In genomic region chr17:58289869-58290268, GRCh38 we compare ENCODE assay signal across 26 cellular contexts. TPM values are rescaled to one million over a fixed set of nuclear protein-coding genes. Genes with fewer than 3 reads are reported as not detected.
A peak's percentile ranks its signal among the peaks of the same experiment; 100 is the strongest.
DNase-seq lines count a peak whose midpoint lies in the region; ATAC-seq, FAIRE-seq and TF ChIP-seq lines count a peak whose summit lies in the region.
"Had no signal": no experiment of that assay in that cellular context is flagged by ENCODE, and none has a peak within 500 bp of the region (broad histone marks: within the 10 kb centered on the region; RNA-seq: fewer than 3 reads in every experiment).

No MANE protein-coding gene starts in this region.

- TF ChIP-seq CTCF in K562 (IDR thresholded peaks at IDR 0.05 in 2 of 3, conservative IDR thresholded peaks at IDR 0.05 in 1 of 3; ENCODE audit: insufficient read depth in 2 of 3, low read depth in 1 of 3, low read length in 3 of 3) (no peak), type B pancreatic cell (conservative IDR thresholded peaks at IDR 0.05) (no peak), hepatocyte (IDR thresholded peaks at IDR 0.05; ENCODE audit: poor library complexity) (no peak), endothelial cell (IDR thresholded peaks at IDR 0.05; ENCODE audit: unreplicated experiment) (no peak)

- H3K27me3 ChIP-seq in K562 (ENCODE audit: control insufficient read depth in 2 of 2, insufficient read depth in 2 of 2, low read length in 2 of 2) (no peaks in the 10 kb centered on the region), hepatocyte (peaks cover 9% of the 10 kb centered on the region)
- H3K27me3 ChIP-seq: SJCRH30 had no signal

- no peaks in the 10 kb centered on the region for H3K79me2 ChIP-seq in K562 (ENCODE audit: control insufficient read depth, insufficient read depth, low read length)
- no peaks in the 10 kb centered on the region for H3K79me2 ChIP-seq in hepatocyte

- H3K27me3 Mint-ChIP-seq in activated CD8-positive, alpha-beta memory T cell treated with anti-CD3 and anti-CD28 coated beads, Interleukin-2, amount 10 ng/mL, durations not matched to agents 7 days and 5 days, result peaks cover 52% of the 10 kb centered on the region
- H3K27me3 Mint-ChIP-seq in type B pancreatic cell (peaks cover 42% of the 10 kb centered on the region), endothelial cell (ENCODE audit: unreplicated experiment) (no peaks in the 10 kb centered on the region)

- H3K9me2 ChIP-seq in hepatocyte (replicated peaks; ENCODE audit: insufficient read depth), result no peaks in the 10 kb centered on the region

- H3K27ac Mint-ChIP-seq in activated CD8-positive, alpha-beta memory T cell treated with anti-CD3 and anti-CD28 coated beads, Interleukin-2, amount 10 ng/mL, durations not matched to agents 7 days and 5 days, result no peak overlapping the region
- H3K27ac Mint-ChIP-seq in type B pancreatic cell (peak overlapping the region; percentile 47), endothelial cell (ENCODE audit: unreplicated experiment) (no peak overlapping the region)
- H3K27ac Mint-ChIP-seq: activated T-helper 17 cell treated with anti-CD3 and anti-CD28 coated beads, Interleukin-2, amount 50 U/mL, for 72 hours; CD4-positive, alpha-beta memory T cell; neural progenitor cell; stimulated activated naive B cell treated with anti-CD40 and anti-IgM and Interleukin-4, amounts not matched to agents 10 μg/mL and 1 μg/mL and 100 μg/mL, for 72 hours had no signal

- H2AFZ ChIP-seq in K562 (ENCODE audit: low read depth, low read length) (no peak overlapping the region), hepatocyte (no peak overlapping the region)
- H2AFZ ChIP-seq: neural progenitor cell had no signal

- H3K9me1 ChIP-seq in K562 (ENCODE audit: control insufficient read depth, insufficient read depth, low read length), result no peaks in the 10 kb centered on the region

- TF ChIP-seq EP300 in K562 (IDR thresholded peaks at IDR 0.05; ENCODE audit: low read length), result peak; percentile 74

- no peak for ATAC-seq in activated CD8-positive, alpha-beta memory T cell treated with anti-CD3 and anti-CD28 coated beads, Interleukin-2, amount 10 ng/mL, durations not matched to agents 7 days and 5 days
- ATAC-seq in K562, result peak; percentile 67
- ATAC-seq: activated CD4-positive, CD25-positive, alpha-beta regulatory T cell treated with anti-CD3 and anti-CD28 coated beads, Interleukin-2, amount 50 U/mL, for 24 hours; activated T-helper 17 cell treated with anti-CD3 and anti-CD28 coated beads, Interleukin-2, amount 50 U/mL, for 72 hours; left lung; stimulated activated naive B cell treated with anti-CD40 and anti-IgM and Interleukin-4, amounts not matched to agents 10 μg/mL and 1 μg/mL and 100 μg/mL, for 72 hours had no signal

- intact Hi-C loops in K562 (cut with micrococcal nuclease), result no loop called here

- H3K36me3 Mint-ChIP-seq in activated CD8-positive, alpha-beta memory T cell treated with anti-CD3 and anti-CD28 coated beads, Interleukin-2, amount 10 ng/mL, durations not matched to agents 7 days and 5 days, result no peaks in the 10 kb centered on the region
- H3K36me3 Mint-ChIP-seq in type B pancreatic cell (no peaks in the 10 kb centered on the region), endothelial cell (ENCODE audit: low read depth, unreplicated experiment) (no peaks in the 10 kb centered on the region)
- H3K36me3 Mint-ChIP-seq: CD4-positive, alpha-beta memory T cell; neural progenitor cell; stimulated activated naive B cell treated with anti-CD40 and anti-IgM and Interleukin-4, amounts not matched to agents 10 μg/mL and 1 μg/mL and 100 μg/mL, for 72 hours had no signal

- WGBS in K562 (ENCODE audit: insufficient coverage, low coverage, missing lambda C conversion rate), result 3% methylated on average over 2 of the region's 2 CpGs
- WGBS in hepatocyte (ENCODE audit: low lambda C conversion rate, missing lambda C conversion rate), result 86% methylated on average over 2 of the region's 2 CpGs

- POLR2A ChIA-PET in K562 (lab: Yijun Ruan, JAX), result no interaction called here

- TF ChIP-seq RAD21 in K562 (CRISPR knock-in tag; conservative IDR thresholded peaks at IDR 0.05 in 1 of 2, IDR thresholded peaks at IDR 0.05 in 1 of 2), result no peak

- H3K27ac ChIP-seq in K562 (ENCODE audit: extremely low read depth, low read depth, low read length) (no peak overlapping the region), hepatocyte (no peak overlapping the region)
- H3K27ac ChIP-seq: cardiac muscle cell, esophagus squamous epithelium, left lung, neural progenitor cell, SJCRH30, tibial artery had no signal

- H4K20me1 ChIP-seq in K562 (replicated peaks; ENCODE audit: control insufficient read depth, insufficient read depth, low read length) (no peaks in the 10 kb centered on the region), hepatocyte (ENCODE audit: insufficient read depth, poor library complexity, severe bottlenecking) (no peaks in the 10 kb centered on the region)

- peak; percentile 9 for DNase-seq in activated CD8-positive, alpha-beta memory T cell treated with anti-CD3 and anti-CD28 coated beads, Interleukin-2, amount 10 ng/mL, durations not matched to agents 7 days and 5 days
- DNase-seq in activated CD8-positive, alpha-beta memory T cell treated with anti-CD3 and anti-CD28 coated beads, Interleukin-2, amount 50 U/mL, for 48 hours, result no peak
- DNase-seq in NCI-H226 (peak; percentile 39), K562 (ENCODE audit: extremely low read depth in 1 of 4, low spot score in 3 of 4) (peak in 2 of 4 experiments; percentile 57 to 86), type B pancreatic cell (ENCODE audit: extremely low spot score, unreplicated experiment) (peak; percentile 34), hepatocyte (ENCODE audit: low spot score) (no peak), GM12892 (ENCODE audit: insufficient read length) (no peak), endothelial cell (ENCODE audit: low spot score) (no peak)
- DNase-seq: CD4-positive, alpha-beta memory T cell; esophagus squamous epithelium; left lung; NCI-H1694 treated with DMSO at 0.1 percent for 48 hours; NCI-H524 treated with DMSO at 0.1 percent for 48 hours; retina; SJCRH30; stimulated activated naive B cell treated with anti-CD40 and anti-IgM and Interleukin-4, amounts not matched to agents 10 μg/mL and 1 μg/mL and 100 μg/mL, for 72 hours; T-helper 2 cell; tibial artery had no signal

- in situ Hi-C loops in K562 (cut with MboI), result loop anchor here (25.0 kb wide), 1 partner anchor 722 kb away; no protein-coding TSS in a partner anchor

- H3K4me3 ChIP-seq in K562, result no peak overlapping the region
- H3K4me3 ChIP-seq in hepatocyte, result no peak overlapping the region
- H3K4me3 ChIP-seq: cardiac muscle cell, esophagus squamous epithelium, HAP-1, left lung, neural progenitor cell, SJCRH30, tibial artery had no signal

- BruUV-seq in K562 (replicated peaks; lab: Mats Ljungman, UMichigan), result no TSS peak

- no peaks in the 10 kb centered on the region for H3K36me3 ChIP-seq in K562 (ENCODE audit: control insufficient read depth, insufficient read depth, low read length)
- H3K36me3 ChIP-seq in hepatocyte (replicated peaks; ENCODE audit: insufficient read depth, low read depth), result no peaks in the 10 kb centered on the region
- H3K36me3 ChIP-seq: cardiac muscle cell, esophagus squamous epithelium, HAP-1, left lung, neural progenitor cell, SJCRH30, tibial artery had no signal

- no peaks in the 10 kb centered on the region for H3K9me3 Mint-ChIP-seq in activated CD8-positive, alpha-beta memory T cell treated with anti-CD3 and anti-CD28 coated beads, Interleukin-2, amount 10 ng/mL, durations not matched to agents 7 days and 5 days (ENCODE audit: low read depth)
- H3K9me3 Mint-ChIP-seq in type B pancreatic cell, result no peaks in the 10 kb centered on the region
- H3K9me3 Mint-ChIP-seq in endothelial cell (ENCODE audit: unreplicated experiment), result no peaks in the 10 kb centered on the region
- H3K9me3 Mint-ChIP-seq: activated T-helper 17 cell treated with anti-CD3 and anti-CD28 coated beads, Interleukin-2, amount 50 U/mL, for 72 hours; stimulated activated naive B cell treated with anti-CD40 and anti-IgM and Interleukin-4, amounts not matched to agents 10 μg/mL and 1 μg/mL and 100 μg/mL, for 72 hours had no signal

- FAIRE-seq in K562 (lab: Jason Lieb, UNC) (peak; percentile 95), GM12892 (lab: Jason Lieb, UNC) (no peak)
- FAIRE-seq: GM19239 had no signal

- H3K4me1 ChIP-seq in K562 (replicated peaks in 1 of 2; ENCODE audit: control insufficient read depth in 2 of 2, insufficient read depth in 2 of 2, low read length in 2 of 2) (peaks cover 5 to 18% of the 10 kb centered on the region in 2 experiments; a peak in 3 of 5 replicates), hepatocyte (ENCODE audit: insufficient read depth) (no peaks in the 10 kb centered on the region)
- H3K4me1 ChIP-seq: esophagus squamous epithelium, HAP-1, SJCRH30, tibial artery had no signal

- CTCF ChIA-PET in activated CD8-positive, alpha-beta memory T cell treated with anti-CD3 and anti-CD28 coated beads, Interleukin-2, amount 10 ng/mL, durations not matched to agents 7 days and 5 days (lab: Charles Lee), result interaction anchor here (0.8 kb wide), 1 partner anchor 128 kb away, joined by 3 read pairs; the partner anchor contains the start of gene RNF43
- CTCF ChIA-PET in K562 (lab: Yijun Ruan, JAX; ENCODE audit: low intra/inter-chr PET ratio), result no interaction called here

- no peak overlapping the region for H3K4me3 Mint-ChIP-seq in activated CD8-positive, alpha-beta memory T cell treated with anti-CD3 and anti-CD28 coated beads, Interleukin-2, amount 10 ng/mL, durations not matched to agents 7 days and 5 days
- H3K4me3 Mint-ChIP-seq in type B pancreatic cell (no peak overlapping the region), endothelial cell (ENCODE audit: unreplicated experiment) (no peak overlapping the region)
- H3K4me3 Mint-ChIP-seq: activated T-helper 17 cell treated with anti-CD3 and anti-CD28 coated beads, Interleukin-2, amount 50 U/mL, for 72 hours; CD4-positive, alpha-beta memory T cell; neural progenitor cell; stimulated activated naive B cell treated with anti-CD40 and anti-IgM and Interleukin-4, amounts not matched to agents 10 μg/mL and 1 μg/mL and 100 μg/mL, for 72 hours had no signal

- no peak for TF ChIP-seq POLR2A in K562 (conservative IDR thresholded peaks at IDR 0.05)
- TF ChIP-seq POLR2A in GM12892 (IDR thresholded peaks at IDR 0.05; ENCODE audit: low read depth, low read length), result no peak

- H3K4me2 ChIP-seq in K562 (ENCODE audit: insufficient read depth, low read length) (no peak overlapping the region), hepatocyte (no peak overlapping the region)
- H3K4me2 ChIP-seq: neural progenitor cell had no signal

- H3K9me3 ChIP-seq in K562 (replicated peaks; ENCODE audit: control insufficient read depth, insufficient read depth, low read depth, low read length), result no peaks in the 10 kb centered on the region; the same call in none of the 2 replicates
- H3K9me3 ChIP-seq in hepatocyte (ENCODE audit: low read depth), result no peaks in the 10 kb centered on the region
- H3K9me3 ChIP-seq: esophagus squamous epithelium, HAP-1, left lung, SJCRH30, tibial artery had no signal

- no peaks in the 10 kb centered on the region for H3K4me1 Mint-ChIP-seq in activated CD8-positive, alpha-beta memory T cell treated with anti-CD3 and anti-CD28 coated beads, Interleukin-2, amount 10 ng/mL, durations not matched to agents 7 days and 5 days
- H3K4me1 Mint-ChIP-seq in type B pancreatic cell (ENCODE audit: unreplicated experiment), result no peaks in the 10 kb centered on the region
- peaks cover 4% of the 10 kb centered on the region for H3K4me1 Mint-ChIP-seq in endothelial cell (ENCODE audit: unreplicated experiment)
- H3K4me1 Mint-ChIP-seq: activated T-helper 17 cell treated with anti-CD3 and anti-CD28 coated beads, Interleukin-2, amount 50 U/mL, for 72 hours; CD4-positive, alpha-beta memory T cell; stimulated activated naive B cell treated with anti-CD40 and anti-IgM and Interleukin-4, amounts not matched to agents 10 μg/mL and 1 μg/mL and 100 μg/mL, for 72 hours had no signal

- H3K9ac ChIP-seq in K562 (ENCODE audit: insufficient read depth in 1 of 2, low read depth in 2 of 2, low read length in 2 of 2), result no peak overlapping the region
- H3K9ac ChIP-seq: neural progenitor cell had no signal

RNA-seq across cellular contexts. Expression of gene MPO, which starts 9.1 kb away (rescaled TPM):
- under 1 TPM in 1 of 2 experiments, not detected in 1; 0.09 TPM for total RNA-seq in activated CD8-positive, alpha-beta memory T cell treated with anti-CD3 and anti-CD28 coated beads, Interleukin-2, amount 10 ng/mL, durations not matched to agents 7 days and 5 days
- 0.12 and 0.14 TPM in 2 replicates for total RNA-seq in K562 (2011; cell fraction: chromatin; rRNA removed; ENCODE audit: low replicate concordance)
- total RNA-seq in K562 (2011; cell fraction: nucleolus; rRNA removed), result 0.17 TPM in 1 of 2 replicates, not detected in the other
- total RNA-seq in K562 (2011; cell fraction: nucleoplasm; rRNA removed), result not detected in 2 replicates
- total RNA-seq in K562 (2014; rRNA removed), result not detected in 2 replicates
- not detected in 2 replicates for total RNA-seq in K562 (2014; rRNA removed; fragmentation: Illumina TruSeq; extraction: Trizol)
- total RNA-seq in K562 (2015; rRNA removed; fragmentation: Illumina TruSeq; extraction: Trizol), result not detected in 2 replicates
- 0.47 TPM in 1 of 2 replicates, not detected in the other for total RNA-seq in K562 (2021)
- polyA plus RNA-seq in K562 (2011; rRNA removed), result 0.15 and 0.39 TPM in 2 replicates
- polyA plus RNA-seq in K562 (2011; cell fraction: cytosol; rRNA removed), result 0.06 and 0.33 TPM in 2 replicates
- polyA plus RNA-seq in K562 (2011; cell fraction: nucleus; rRNA removed), result 0.06 and 0.34 TPM in 2 replicates
- polyA plus RNA-seq in K562 (2012), result 0.03 and 0.08 TPM in 2 replicates
- polyA plus RNA-seq in K562 (2014; fragmentation: Illumina TruSeq; extraction: Trizol), result 0.06 TPM in 1 of 2 replicates, not detected in the other
- polyA plus RNA-seq in K562 (2014; fragmentation: Nextera tagmentation; extraction: Ambion mirVana), result under 1 TPM in 1 of 2 experiments, not detected in 1; 0.04 TPM
- polyA plus RNA-seq in K562 (2014; rRNA removed), result 0.03 TPM in 1 of 2 replicates, not detected in the other
- polyA minus RNA-seq in K562 (2011; rRNA and poly(A)+ RNA removed), result 0.06 and 0.32 TPM in 2 replicates
- polyA minus RNA-seq in K562 (2011; cell fraction: cytosol; rRNA and poly(A)+ RNA removed), result not detected in 2 replicates
- polyA minus RNA-seq in K562 (2011; cell fraction: nucleus; rRNA and poly(A)+ RNA removed), result not detected in 2 replicates
- total RNA-seq in type B pancreatic cell (ENCODE audit: low replicate concordance), result not detected in 2 replicates
- total RNA-seq in hepatocyte, result 0.13 TPM in 1 of 2 replicates, not detected in the other
- not detected in 2 replicates for polyA plus RNA-seq in hepatocyte
- polyA plus RNA-seq in GM12892 (2012; ENCODE audit: missing spikeins), result not detected
- not detected for total RNA-seq in endothelial cell (ENCODE audit: unreplicated experiment)
- total RNA-seq: cardiac muscle cell; CD4-positive, alpha-beta memory T cell; esophagus squamous epithelium had no signal
- polyA plus RNA-seq: cardiac muscle cell; CD4-positive, alpha-beta memory T cell had no signal

RNA-seq across cellular contexts. Expression of gene TSPOAP1, which starts 38.7 kb away (rescaled TPM):
- 10 to 100 TPM; 25.6 to 66.3 TPM for total RNA-seq in activated CD8-positive, alpha-beta memory T cell treated with anti-CD3 and anti-CD28 coated beads, Interleukin-2, amount 10 ng/mL, durations not matched to agents 7 days and 5 days
- total RNA-seq in K562 (2011; cell fraction: chromatin; rRNA removed; ENCODE audit: low replicate concordance), result 26.2 and 58.3 TPM in 2 replicates
- total RNA-seq in K562 (2011; cell fraction: nucleolus; rRNA removed), result 24.0 and 24.1 TPM in 2 replicates
- total RNA-seq in K562 (2011; cell fraction: nucleoplasm; rRNA removed), result 18.1 and 18.9 TPM in 2 replicates
- total RNA-seq in K562 (2014; rRNA removed) (1.0 and 1.8 TPM in 2 replicates), K562 (2014; rRNA removed; fragmentation: Illumina TruSeq; extraction: Trizol) (0.57 and 0.87 TPM in 2 replicates), K562 (2015; rRNA removed; fragmentation: Illumina TruSeq; extraction: Trizol) (0.94 and 1.2 TPM in 2 replicates), K562 (2021) (1.7 and 3.3 TPM in 2 replicates), type B pancreatic cell (ENCODE audit: low replicate concordance) (9.7 and 18.4 TPM in 2 replicates), hepatocyte (10.0 and 15.4 TPM in 2 replicates), endothelial cell (ENCODE audit: unreplicated experiment) (1.3 TPM)
- polyA plus RNA-seq in K562 (2011; rRNA removed) (3.2 and 3.3 TPM in 2 replicates), K562 (2014; fragmentation: Illumina TruSeq; extraction: Trizol) (1.1 and 1.2 TPM in 2 replicates), K562 (2014; fragmentation: Nextera tagmentation; extraction: Ambion mirVana) (not detected), K562 (2014; rRNA removed) (1.6 and 3.9 TPM in 2 replicates), hepatocyte (17.8 and 19.0 TPM in 2 replicates)
- 2.4 and 2.6 TPM in 2 replicates for polyA plus RNA-seq in K562 (2011; cell fraction: cytosol; rRNA removed)
- polyA plus RNA-seq in K562 (2011; cell fraction: nucleus; rRNA removed), result 26.8 and 38.8 TPM in 2 replicates
- 3.0 and 5.1 TPM in 2 replicates for polyA plus RNA-seq in K562 (2012)
- polyA minus RNA-seq in K562 (2011; rRNA and poly(A)+ RNA removed), result 1.1 and 1.8 TPM in 2 replicates
- polyA minus RNA-seq in K562 (2011; cell fraction: cytosol; rRNA and poly(A)+ RNA removed), result 0.76 and 2.1 TPM in 2 replicates
- 4.1 and 6.2 TPM in 2 replicates for polyA minus RNA-seq in K562 (2011; cell fraction: nucleus; rRNA and poly(A)+ RNA removed)
- polyA plus RNA-seq in GM12892 (2012; ENCODE audit: missing spikeins), result 5.0 TPM

RNA-seq across cellular contexts. Expression of gene LPO, which starts 51.5 kb away (rescaled TPM):
- not detected for total RNA-seq in activated CD8-positive, alpha-beta memory T cell treated with anti-CD3 and anti-CD28 coated beads, Interleukin-2, amount 10 ng/mL, durations not matched to agents 7 days and 5 days
- not detected in 2 replicates for total RNA-seq in K562 (2011; cell fraction: chromatin; rRNA removed; ENCODE audit: low replicate concordance)
- not detected in 2 replicates for total RNA-seq in K562 (2011; cell fraction: nucleolus; rRNA removed)
- not detected in 2 replicates for total RNA-seq in K562 (2011; cell fraction: nucleoplasm; rRNA removed)
- total RNA-seq in K562 (2014; rRNA removed) (not detected in 2 replicates), K562 (2014; rRNA removed; fragmentation: Illumina TruSeq; extraction: Trizol) (not detected in 2 replicates), K562 (2015; rRNA removed; fragmentation: Illumina TruSeq; extraction: Trizol) (not detected in 2 replicates), K562 (2021) (0.11 TPM in 1 of 2 replicates, not detected in the other), type B pancreatic cell (ENCODE audit: low replicate concordance) (not detected in 2 replicates), hepatocyte (0.24 and 1.0 TPM in 2 replicates), endothelial cell (ENCODE audit: unreplicated experiment) (0.31 TPM)
- polyA plus RNA-seq in K562 (2011; rRNA removed) (not detected in 2 replicates), K562 (2014; fragmentation: Illumina TruSeq; extraction: Trizol) (not detected in 2 replicates), K562 (2014; fragmentation: Nextera tagmentation; extraction: Ambion mirVana) (not detected), K562 (2014; rRNA removed) (0.07 TPM in 1 of 2 replicates, not detected in the other), hepatocyte (0.29 TPM in 1 of 2 replicates, not detected in the other)
- 0.03 and 0.04 TPM in 2 replicates for polyA plus RNA-seq in K562 (2011; cell fraction: cytosol; rRNA removed)
- polyA plus RNA-seq in K562 (2011; cell fraction: nucleus; rRNA removed), result not detected in 2 replicates
- 1.1 TPM in 1 of 2 replicates, not detected in the other for polyA plus RNA-seq in K562 (2012)
- 0.57 TPM in 1 of 2 replicates, not detected in the other for polyA minus RNA-seq in K562 (2011; rRNA and poly(A)+ RNA removed)
- polyA minus RNA-seq in K562 (2011; cell fraction: cytosol; rRNA and poly(A)+ RNA removed), result not detected in 2 replicates
- not detected in 2 replicates for polyA minus RNA-seq in K562 (2011; cell fraction: nucleus; rRNA and poly(A)+ RNA removed)
- polyA plus RNA-seq in GM12892 (2012; ENCODE audit: missing spikeins), result 0.08 TPM
- total RNA-seq: cardiac muscle cell; CD4-positive, alpha-beta memory T cell; glomerular endothelial cell; mononuclear cell; SJCRH30 had no signal
- polyA plus RNA-seq: cardiac muscle cell; CD4-positive, alpha-beta memory T cell had no signal

Comparison
In these comparisons a context has a peak if more than half of its experiments do, and no peak if none do; other contexts are left out.
1. DNase-seq: peak in activated CD8-positive, alpha-beta memory T cell treated with anti-CD3 and anti-CD28 coated beads, Interleukin-2, amount 10 ng/mL, durations not matched to agents 7 days and 5 days (single experiment), NCI-H226 (single experiment) and type B pancreatic cell (single experiment); none in activated CD8-positive, alpha-beta memory T cell treated with anti-CD3 and anti-CD28 coated beads, Interleukin-2, amount 50 U/mL, for 48 hours (single experiment), hepatocyte (single experiment), GM12892 (single experiment) and endothelial cell (single experiment).